Comparison of ENCODE assay signal across 19 cellular contexts in genomic region chr5:124310453-124310852, GRCh38.
DNase-seq lines count a peak whose midpoint lies in the region; ATAC-seq and FAIRE-seq lines count a peak whose summit lies in the region.
"Had no signal": no experiment of that assay in that cellular context is flagged by ENCODE, and none has a peak within 500 bp of the region (broad histone marks: within the 10 kb centered on the region; RNA-seq: fewer than 3 reads in every experiment).

No MANE protein-coding gene starts in this region.

- no peaks in the 10 kb centered on the region for H3K9me3 ChIP-seq in small intestine (ENCODE audit: control insufficient read depth, low read depth)
- H3K9me3 ChIP-seq: psoas muscle, upper lobe of left lung had no signal

- no peaks in the 10 kb centered on the region for H3K27me3 ChIP-seq in small intestine (ENCODE audit: control insufficient read depth in 2 of 2, insufficient read depth in 2 of 2, low read length in 2 of 2)
- H3K27me3 ChIP-seq: cardiac muscle cell, upper lobe of left lung had no signal

- no peak for ATAC-seq in GM18870 (IDR thresholded peaks at IDR 0.05; ENCODE audit: unreplicated experiment)
- ATAC-seq: left lobe of liver; psoas muscle; stimulated activated naive CD8-positive, alpha-beta T cell treated with anti-CD3 and anti-CD28 coated beads, Interleukin-15, Interleukin-2, amounts not matched to agents 100 U/mL and 50 U/mL, for 24 hours had no signal

- no peaks in the 10 kb centered on the region for H3K4me1 ChIP-seq in small intestine (ENCODE audit: control insufficient read depth in 2 of 2, insufficient read depth in 1 of 2, low read depth in 1 of 2, low read length in 1 of 2)
- H3K4me1 ChIP-seq: psoas muscle had no signal

- no peaks in the 10 kb centered on the region for H3K36me3 ChIP-seq in small intestine (ENCODE audit: control insufficient read depth in 2 of 2, insufficient read depth in 2 of 2, low read length in 2 of 2)
- H3K36me3 ChIP-seq: cardiac muscle cell, upper lobe of left lung had no signal

- DNase-seq in NCI-H1417 (lab: John Stamatoyannopoulos, UW) (peak in 2 of 3 experiments; percentile 2 to 36), NCI-H1417 treated with DMSO at 0.1 percent for 48 hours (lab: John Stamatoyannopoulos, UW) (no peak), NCI-H748 (lab: John Stamatoyannopoulos, UW; ENCODE audit: unreplicated experiment) (peak; percentile 92), foreskin melanocyte (peak; percentile 48), small intestine (peak; percentile 42), NCI-H1436 (lab: John Stamatoyannopoulos, UW) (no peak), T-helper 2 cell (no peak)
- DNase-seq: 8988T; activated CD4-positive, alpha-beta T cell treated with anti-CD3 and anti-CD28 coated beads, Interleukin-2, amount 50 U/mL, for 48 hours; Karpas-422; naive B cell; NCI-H2029; NCI-H524; psoas muscle; stimulated activated naive CD8-positive, alpha-beta T cell treated with anti-CD3 and anti-CD28 coated beads, Interleukin-15, Interleukin-2, amounts not matched to agents 100 U/mL and 50 U/mL, for 24 hours; upper lobe of left lung had no signal

- no peak overlapping the region for H3K4me3 ChIP-seq in small intestine (ENCODE audit: low read depth in 1 of 2, low read length in 2 of 2)
- H3K4me3 ChIP-seq: cardiac muscle cell, psoas muscle, upper lobe of left lung had no signal

- WGBS in small intestine, 3 donors, result 39 to 59% (median 55%) methylated on average over 3 of the region's 3 CpGs

- FAIRE-seq in small intestine (lab: Jason Lieb, UNC), result no peak

- H3K27ac ChIP-seq in small intestine (ENCODE audit: low read depth in 1 of 2, low read length in 1 of 2), result no peak overlapping the region
- H3K27ac ChIP-seq: cardiac muscle cell, psoas muscle had no signal

Comparison
In these comparisons a context has a peak if more than half of its experiments do, and no peak if none do; other contexts are left out.
1. DNase-seq: peak in NCI-H1417 (2 of 3), NCI-H748 (single experiment), foreskin melanocyte (single experiment) and small intestine (single experiment); none in NCI-H1417 treated with DMSO at 0.1 percent for 48 hours (single experiment), NCI-H1436 (single experiment) and T-helper 2 cell (0 of 5).